15 cellular contexts compared by ENCODE assay signal in the genomic region with DNA sequence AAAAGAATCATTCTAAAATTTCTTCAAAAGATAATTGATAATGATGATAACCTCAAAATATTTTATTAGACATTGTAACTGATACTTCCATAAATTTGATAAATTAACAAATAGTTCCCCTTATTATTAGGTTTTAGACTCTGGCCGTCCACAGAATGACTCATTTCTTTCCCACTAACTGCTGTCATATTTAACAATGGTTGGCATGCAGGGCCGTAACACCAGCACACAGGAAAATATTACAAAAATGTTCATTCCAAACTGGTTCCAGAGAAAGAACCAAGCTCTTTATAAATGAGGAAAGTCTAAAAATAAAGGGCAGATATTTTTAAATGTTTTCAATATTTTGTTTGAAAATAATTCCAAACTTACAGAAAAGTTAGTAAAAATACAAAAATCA. TPM values are rescaled to one million over a fixed set of nuclear protein-coding genes. Genes with fewer than 3 reads are reported as not detected.
DNase-seq lines count a peak whose midpoint lies in the region; ATAC-seq, FAIRE-seq and TF ChIP-seq lines count a peak whose summit lies in the region.
"Had no signal": no experiment of that assay in that cellular context is flagged by ENCODE, and none has a peak within 500 bp of the region (broad histone marks: within the 10 kb centered on the region; RNA-seq: fewer than 3 reads in every experiment).

No MANE protein-coding gene starts in this region.

- H3K9me3 Mint-ChIP-seq in astrocyte (ENCODE audit: unreplicated experiment), result peaks cover 9% of the 10 kb centered on the region

- H3K4me3 Mint-ChIP-seq in astrocyte (ENCODE audit: unreplicated experiment), result no peak overlapping the region
- H3K4me3 Mint-ChIP-seq: central memory CD8-positive, alpha-beta T cell; T-helper 1 cell treated with Interleukin-12 subunit alpha and Interleukin-12 subunit beta and Interleukin-4 antibody, amounts not matched to agents 30 μg/mL and 1 μg/mL, for 36 hours had no signal

- intact Hi-C loops in pancreas (cut with DNase I), result no loop called here

- H3K4me2 ChIP-seq in astrocyte (ENCODE audit: low read length) (peak overlapping the region; percentile 65), MM.1S (ENCODE audit: low read depth, low read length) (no peak overlapping the region)

- H3K79me2 ChIP-seq in astrocyte (ENCODE audit: insufficient read depth, low read length), result peaks cover 92% of the 10 kb centered on the region
- H3K79me2 ChIP-seq in MM.1S (ENCODE audit: low read length), result no peaks in the 10 kb centered on the region

- H3K9ac ChIP-seq in astrocyte (ENCODE audit: low read length) (no peak overlapping the region), MM.1S (ENCODE audit: low read length) (no peak overlapping the region)

- H3K36me3 Mint-ChIP-seq in astrocyte (ENCODE audit: low read depth, unreplicated experiment), result peaks cover 16% of the 10 kb centered on the region

- no peak overlapping the region for H3K4me3 ChIP-seq in astrocyte (ENCODE audit: insufficient read depth, low read depth, low read length)
- H3K4me3 ChIP-seq in pancreas, result no peak overlapping the region
- H3K4me3 ChIP-seq in MM.1S (ENCODE audit: low read length), result no peak overlapping the region

- WGBS in pancreas, 2 donors, result 57% methylated on average over 2 of the region's 2 CpGs

- TF ChIP-seq CTCF in astrocyte (IDR thresholded peaks at IDR 0.05; ENCODE audit: insufficient read depth, low read depth, low read length), result no peak
- no peak for TF ChIP-seq CTCF in foreskin keratinocyte (conservative IDR thresholded peaks at IDR 0.05)
- TF ChIP-seq CTCF in pancreas (IDR thresholded peaks at IDR 0.05), result no peak
- TF ChIP-seq CTCF in MM.1S (IDR thresholded peaks at IDR 0.05; ENCODE audit: low read length), result no peak

- FAIRE-seq in astrocyte (lab: Jason Lieb, UNC), result peak; percentile 68
- FAIRE-seq in pancreas (lab: Jason Lieb, UNC), result peak; percentile 20

- H3K27me3 Mint-ChIP-seq in astrocyte (ENCODE audit: low read depth, unreplicated experiment), result no peaks in the 10 kb centered on the region
- H3K27me3 Mint-ChIP-seq: central memory CD8-positive, alpha-beta T cell had no signal

- peak overlapping the region; percentile 73 for H3K27ac Mint-ChIP-seq in astrocyte (ENCODE audit: unreplicated experiment)
- H3K27ac Mint-ChIP-seq: T-helper 1 cell treated with Interleukin-12 subunit alpha and Interleukin-12 subunit beta and Interleukin-4 antibody, amounts not matched to agents 30 μg/mL and 1 μg/mL, for 36 hours had no signal

- H2AFZ ChIP-seq in astrocyte (ENCODE audit: low read depth, low read length) (no peak overlapping the region), MM.1S (ENCODE audit: low read length) (no peak overlapping the region)

- peaks cover 26% of the 10 kb centered on the region for H3K4me1 Mint-ChIP-seq in astrocyte (ENCODE audit: low read depth, unreplicated experiment)
- H3K4me1 Mint-ChIP-seq: central memory CD8-positive, alpha-beta T cell had no signal

- DNase-seq in Daoy (ENCODE audit: low read depth), result peak; percentile 14
- peak; percentile 79 for DNase-seq in astrocyte (ENCODE audit: low read depth)
- peak in 1 of 2 donors; percentile 47 for DNase-seq in foreskin keratinocyte
- no peak for DNase-seq in pancreas
- DNase-seq in MM.1S, result no peak
- no peak for DNase-seq in NOMO-1 (lab: John Stamatoyannopoulos, UW; ENCODE audit: unreplicated experiment in 2 of 2)
- no peak for DNase-seq in NCI-H1417 (lab: John Stamatoyannopoulos, UW)
- DNase-seq: activated CD8-positive, alpha-beta memory T cell treated with anti-CD3 and anti-CD28 coated beads, Interleukin-2, amount 50 U/mL, for 4 hours; islet precursor cell; Karpas-422; NCI-H526; posterior cingulate gyrus had no signal

- H4K20me1 ChIP-seq in astrocyte (ENCODE audit: insufficient read depth, low read length) (peaks cover 14% of the 10 kb centered on the region), MM.1S (ENCODE audit: insufficient read depth, low read length) (no peaks in the 10 kb centered on the region)

- peak overlapping the region; percentile 52 for H3K27ac ChIP-seq in astrocyte (ENCODE audit: low read depth, low read length)
- no peak overlapping the region for H3K27ac ChIP-seq in foreskin keratinocyte
- H3K27ac ChIP-seq in pancreas, result peak overlapping the region in 1 of 4 donors; percentile 2
- no peak overlapping the region for H3K27ac ChIP-seq in MM.1S (ENCODE audit: low read length)

- no peaks in the 10 kb centered on the region for H3K27me3 ChIP-seq in astrocyte (ENCODE audit: insufficient read depth, low read length)
- H3K27me3 ChIP-seq in foreskin keratinocyte, result no peaks in the 10 kb centered on the region
- no peaks in the 10 kb centered on the region for H3K27me3 ChIP-seq in pancreas
- H3K27me3 ChIP-seq in MM.1S (replicated peaks; ENCODE audit: insufficient read depth, low read length), result no peaks in the 10 kb centered on the region

- H3K36me3 ChIP-seq in astrocyte (ENCODE audit: insufficient read depth, low read length), result no peaks in the 10 kb centered on the region
- H3K36me3 ChIP-seq in pancreas, result no peaks in the 10 kb centered on the region
- no peaks in the 10 kb centered on the region for H3K36me3 ChIP-seq in MM.1S (replicated peaks; ENCODE audit: insufficient read depth, low read length)

- no peaks in the 10 kb centered on the region for H3K9me3 ChIP-seq in astrocyte (ENCODE audit: insufficient read depth, low read depth, low read length)
- H3K9me3 ChIP-seq in pancreas, result no peaks in the 10 kb centered on the region
- H3K9me3 ChIP-seq in MM.1S (replicated peaks; ENCODE audit: insufficient read depth, low read length), result no peaks in the 10 kb centered on the region

- H3K4me1 ChIP-seq in astrocyte (ENCODE audit: insufficient read depth, low read length) (peaks cover 20% of the 10 kb centered on the region), foreskin keratinocyte (peaks cover 17% of the 10 kb centered on the region), pancreas (peaks cover 0 to 10% (median 8%) of the 10 kb centered on the region in 3 donors), MM.1S (ENCODE audit: low read length) (no peaks in the 10 kb centered on the region)

- ATAC-seq in foreskin keratinocyte, result peak; percentile 81
- ATAC-seq in pancreas, result peak; percentile 50 to 69 (median 62)
- no peak for ATAC-seq in HG03565 (IDR thresholded peaks at IDR 0.05; ENCODE audit: unreplicated experiment)

- H3F3A ChIP-seq in MM.1S (ENCODE audit: insufficient read depth, low read length), result no peaks in the 10 kb centered on the region

- H3K9me2 ChIP-seq in MM.1S (replicated peaks; ENCODE audit: insufficient read depth, low read length), result no peaks in the 10 kb centered on the region

RNA-seq across cellular contexts. Expression of a gene that starts 28.2 kb away (rescaled TPM):
- total RNA-seq in Daoy (2014; rRNA removed; shearing (Covaris generic)), result 5.1 and 6.3 TPM in 2 replicates
- total RNA-seq in astrocyte (76.6 and 89.5 TPM in 2 replicates), foreskin keratinocyte (37.7 and 46.2 TPM in 2 replicates), pancreas (10 to 100 TPM; 25.3 to 53.0 (median 30.6) TPM)
- polyA plus RNA-seq in foreskin keratinocyte (3.7 and 4.1 TPM in 2 replicates), pancreas (1 to 10 TPM; 5.3 to 9.9 TPM)

Comparison
In these comparisons a context has a peak if more than half of its experiments do, and no peak if none do; other contexts are left out.
1. DNase-seq: peak in Daoy (single experiment) and astrocyte (single experiment); none in pancreas (0 of 6), MM.1S (single experiment), NOMO-1 (0 of 2) and NCI-H1417 (0 of 3).